Comparison of ENCODE assay signal across 21 cellular contexts in the genomic region with DNA sequence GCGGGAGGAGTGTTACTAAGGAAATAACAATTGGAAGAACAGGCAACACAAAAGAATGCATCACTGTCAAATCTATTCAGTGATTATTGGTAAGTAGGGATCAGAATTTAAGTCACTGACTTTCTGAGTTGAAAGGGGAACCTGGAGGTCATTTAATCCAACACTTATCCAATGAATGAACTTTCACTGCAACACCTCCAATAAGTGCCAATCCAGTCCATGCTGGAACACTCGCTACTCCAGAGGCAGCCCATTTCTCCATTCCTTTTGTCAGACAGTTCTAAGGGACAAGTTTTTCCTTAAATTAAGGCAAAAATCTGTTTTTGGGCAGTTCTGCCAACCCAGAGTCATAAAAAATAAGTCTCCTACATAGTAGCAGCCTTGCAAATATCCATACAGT.
"Had no signal": no experiment of that assay in that cellular context is flagged by ENCODE, and none has a peak within 500 bp of the region (broad histone marks: within the 10 kb centered on the region; RNA-seq: fewer than 3 reads in every experiment).

No MANE protein-coding gene starts in this region.

- H3K4me3 ChIP-seq: coronary artery, dorsolateral prefrontal cortex, esophagus muscularis mucosa, gastroesophageal sphincter, heart left ventricle, left ventricle myocardium inferior, lower lobe of right lung, mucosa of descending colon had no signal

- H3K4me1 ChIP-seq: esophagus muscularis mucosa, foreskin keratinocyte, gastroesophageal sphincter, heart left ventricle, left ventricle myocardium inferior, lower lobe of right lung had no signal

- ATAC-seq: foreskin keratinocyte, gastroesophageal sphincter, heart left ventricle, left cardiac atrium, lower lobe of right lung had no signal

- FAIRE-seq: colon, frontal cortex, islet of Langerhans, keratinocyte had no signal

- H3K27me3 Mint-ChIP-seq: naive B cell had no signal

- DNase-seq: dermis blood vessel endothelial cell; dorsolateral prefrontal cortex; effector CD4-positive, alpha-beta T cell; effector memory CD4-positive, alpha-beta T cell; foreskin keratinocyte; heart left ventricle; hippocampal formation; left cardiac atrium; left ventricle myocardium inferior; lower lobe of right lung; mesenchymal stem cell; mucosa of descending colon; naive B cell had no signal

- H3K27ac ChIP-seq: coronary artery, dorsolateral prefrontal cortex, esophagus muscularis mucosa, foreskin keratinocyte, gastroesophageal sphincter, heart left ventricle, left ventricle myocardium inferior, lower lobe of right lung had no signal

- H3K9me3 ChIP-seq: esophagus muscularis mucosa, gastroesophageal sphincter, heart left ventricle, left ventricle myocardium inferior, lower lobe of right lung, mucosa of descending colon had no signal

- H3K4me3 Mint-ChIP-seq: mesothelial cell of epicardium, naive B cell had no signal

- H3K4me1 Mint-ChIP-seq: naive B cell had no signal

- H3K27me3 ChIP-seq: dorsolateral prefrontal cortex, esophagus muscularis mucosa, foreskin keratinocyte, gastroesophageal sphincter, heart left ventricle had no signal

- H3K27ac Mint-ChIP-seq: mesothelial cell of epicardium had no signal

- H3K9me3 Mint-ChIP-seq: mesothelial cell of epicardium, naive B cell had no signal
